1 cellular context compared by ENCODE assay signal in the genomic region with DNA sequence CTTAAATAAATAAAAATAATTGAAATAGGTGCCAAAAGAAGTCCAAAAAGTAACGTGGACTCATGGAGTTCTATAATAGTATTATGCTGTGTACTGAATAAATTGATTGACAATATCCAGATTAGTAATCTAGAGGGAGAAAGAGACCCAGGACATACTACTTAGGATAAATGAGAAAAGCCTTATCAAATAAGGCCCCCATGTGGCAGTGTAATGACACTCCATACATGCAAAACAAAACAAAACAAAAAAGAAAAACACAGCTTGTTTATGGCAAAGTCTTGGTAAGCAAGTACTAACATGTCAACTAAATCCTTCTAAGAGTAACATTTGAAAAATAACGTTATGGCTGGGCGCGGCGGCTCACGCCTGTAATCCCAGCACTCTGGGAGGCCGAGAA.
TF ChIP-seq lines count a peak whose summit lies in the region.

No MANE protein-coding gene starts in this region.

TF ChIP-seq in H1, 55 proteins besides CTCF, POLR2A, EP300 and RAD21:
- TF ChIP-seq SIX5 (IDR thresholded peaks at IDR 0.05; ENCODE audit: low read depth, low read length) (no peak), POLR2AphosphoS5 (IDR thresholded peaks at IDR 0.05; ENCODE audit: low read depth, low read length) (no peak), EGR1 (IDR thresholded peaks at IDR 0.05; ENCODE audit: borderline replicate concordance, low read depth, low read length) (no peak), SP4 (IDR thresholded peaks at IDR 0.05; ENCODE audit: low read length) (no peak), SP1 (IDR thresholded peaks at IDR 0.05; ENCODE audit: low read depth, low read length) (no peak), MAX (IDR thresholded peaks at IDR 0.05) (no peak)
- TF ChIP-seq, protein P1, sequence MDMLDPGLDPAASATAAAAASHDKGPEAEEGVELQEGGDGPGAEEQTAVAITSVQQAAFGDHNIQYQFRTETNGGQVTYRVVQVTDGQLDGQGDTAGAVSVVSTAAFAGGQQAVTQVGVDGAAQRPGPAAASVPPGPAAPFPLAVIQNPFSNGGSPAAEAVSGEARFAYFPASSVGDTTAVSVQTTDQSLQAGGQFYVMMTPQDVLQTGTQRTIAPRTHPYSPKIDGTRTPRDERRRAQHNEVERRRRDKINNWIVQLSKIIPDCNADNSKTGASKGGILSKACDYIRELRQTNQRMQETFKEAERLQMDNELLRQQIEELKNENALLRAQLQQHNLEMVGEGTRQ (IDR thresholded peaks at IDR 0.05; ENCODE audit: low read length): no peak
